ENCODE assay signal across 14 cellular contexts in the genomic region with DNA sequence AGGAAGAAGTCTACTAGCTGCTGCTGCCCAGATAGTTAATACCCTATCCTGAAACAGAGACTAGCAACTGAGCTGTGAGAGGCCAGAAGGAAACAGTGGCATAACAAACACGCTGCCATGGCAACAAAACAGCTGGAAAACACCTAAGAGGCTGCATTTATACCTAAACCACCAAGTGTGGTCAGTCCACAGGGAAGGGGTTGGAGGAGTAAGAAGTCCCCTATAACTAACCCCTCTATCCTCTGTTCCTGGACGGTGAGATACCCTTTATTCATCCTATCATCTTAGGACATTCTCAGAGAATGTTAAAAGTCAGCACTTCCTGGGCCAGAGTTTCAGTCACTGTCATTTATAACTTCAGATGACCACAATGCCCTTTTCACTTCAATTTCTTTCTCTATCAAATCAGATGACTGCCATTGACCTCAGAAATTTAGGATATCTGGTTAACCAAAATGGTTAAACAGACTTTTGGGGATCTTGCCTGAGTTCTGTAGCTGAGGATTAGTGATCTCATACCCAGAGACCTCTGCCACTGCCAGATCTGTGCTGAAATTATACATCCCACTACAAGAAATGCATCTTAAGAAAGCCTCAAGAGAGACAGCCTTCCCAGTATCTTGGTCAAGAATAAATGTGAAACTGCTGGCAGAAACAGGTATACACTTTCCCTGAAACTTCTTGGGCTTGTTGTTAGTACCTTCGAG. TPM values are rescaled to one million over a fixed set of nuclear protein-coding genes. Genes with fewer than 3 reads are reported as not detected.
DNase-seq lines count a peak whose midpoint lies in the region; ATAC-seq and TF ChIP-seq lines count a peak whose summit lies in the region.
"Had no signal": no experiment of that assay in that cellular context is flagged by ENCODE, and none has a peak within 500 bp of the region (broad histone marks: within the 10 kb centered on the region; RNA-seq: fewer than 3 reads in every experiment).

No MANE protein-coding gene starts in this region.

- H3K9me3 ChIP-seq in CD8-positive, alpha-beta memory T cell (ENCODE audit: low read length): no peaks in the 10 kb centered on the region
- H3K9me3 ChIP-seq in left lung: no peaks in the 10 kb centered on the region

- POLR2A ChIA-PET in CD8-positive, alpha-beta memory T cell (lab: Charles Lee): interaction anchor here (0.7 kb wide), 1 partner anchor 176 kb away, joined by 3 read pairs; no protein-coding TSS in a partner anchor
- POLR2A ChIA-PET in activated CD4-positive, alpha-beta memory T cell treated with anti-CD3 and anti-CD28 coated beads for 36 hours (lab: Charles Lee): interaction anchor here (1.5 kb wide), 1 partner anchor 158 kb away, joined by 5 read pairs; a partner anchor contains a TSS

- no peaks in the 10 kb centered on the region for H3K27me3 ChIP-seq in CD8-positive, alpha-beta memory T cell (ENCODE audit: insufficient read depth, low read length, poor library complexity, severe bottlenecking)
- no peaks in the 10 kb centered on the region for H3K27me3 ChIP-seq in left lung

- intact Hi-C loops in activated CD4-positive, alpha-beta memory T cell treated with anti-CD3 and anti-CD28 coated beads for 36 hours (cut with micrococcal nuclease): no loop called here
- intact Hi-C loops in left lung (cut with DNase I): no loop called here

- in situ Hi-C loops in ACHN (cut with HindIII; ENCODE audit: low pct_ligation_motif_present, low pct_unique_long_range_greater_than_20kb, low sequenced_read_pairs): no loop called here

- H3K27me3 Mint-ChIP-seq in CD8-positive, alpha-beta memory T cell: peaks cover 0 to 2% of the 10 kb centered on the region in 2 donors
- no peaks in the 10 kb centered on the region for H3K27me3 Mint-ChIP-seq in activated CD4-positive, alpha-beta memory T cell treated with anti-CD3 and anti-CD28 coated beads for 36 hours

- peaks cover 96% of the 10 kb centered on the region for H3K36me3 ChIP-seq in CD8-positive, alpha-beta memory T cell (ENCODE audit: insufficient read depth, low read length)
- H3K36me3 ChIP-seq in left lung: peaks cover 0 to 100% of the 10 kb centered on the region in 2 donors

- CTCF ChIA-PET in CD8-positive, alpha-beta memory T cell (lab: Charles Lee): interaction anchor here (1.7 kb wide), 1 partner anchor 9 kb away, joined by 7 read pairs; no protein-coding TSS in a partner anchor
- CTCF ChIA-PET in activated CD4-positive, alpha-beta memory T cell treated with anti-CD3 and anti-CD28 coated beads for 36 hours (lab: Charles Lee): interaction anchor here (1.0 to 3.5 kb wide), 5 partner anchors 9 to 178 kb away, joined by 3 to 19 read pairs (median 4); a partner anchor contains a TSS

- peak overlapping the region; percentile 45 to 81 (median 74) for H3K27ac Mint-ChIP-seq in CD8-positive, alpha-beta memory T cell
- H3K27ac Mint-ChIP-seq in activated CD4-positive, alpha-beta memory T cell treated with anti-CD3 and anti-CD28 coated beads for 36 hours: peak overlapping the region; percentile 35

- H3K9me3 Mint-ChIP-seq in CD8-positive, alpha-beta memory T cell: no peaks in the 10 kb centered on the region
- no peaks in the 10 kb centered on the region for H3K9me3 Mint-ChIP-seq in activated CD4-positive, alpha-beta memory T cell treated with anti-CD3 and anti-CD28 coated beads for 36 hours

- H3K4me1 ChIP-seq in CD8-positive, alpha-beta memory T cell (ENCODE audit: insufficient read depth, low read length): no peaks in the 10 kb centered on the region
- H3K4me1 ChIP-seq in left lung: no peaks in the 10 kb centered on the region

- ATAC-seq in left lung: peak; percentile 5

- H3K36me3 Mint-ChIP-seq in CD8-positive, alpha-beta memory T cell: peaks cover 10 to 99% (median 36%) of the 10 kb centered on the region in 3 donors
- H3K36me3 Mint-ChIP-seq in activated CD4-positive, alpha-beta memory T cell treated with anti-CD3 and anti-CD28 coated beads for 36 hours: peaks cover 48% of the 10 kb centered on the region

- TF ChIP-seq CTCF in left lung (IDR thresholded peaks at IDR 0.05): no peak

- peaks cover 11 to 26% (median 12%) of the 10 kb centered on the region in 3 donors for H3K4me1 Mint-ChIP-seq in CD8-positive, alpha-beta memory T cell
- H3K4me1 Mint-ChIP-seq in activated CD4-positive, alpha-beta memory T cell treated with anti-CD3 and anti-CD28 coated beads for 36 hours (ENCODE audit: low read depth): peaks cover 13% of the 10 kb centered on the region

- no peak for DNase-seq in CD8-positive, alpha-beta memory T cell
- DNase-seq in GM19240 (ENCODE audit: insufficient read length, low spot score) (peak; percentile 40), left lung (no peak), ACHN (no peak), NOMO-1 (lab: John Stamatoyannopoulos, UW; ENCODE audit: unreplicated experiment in 2 of 2) (no peak), GF-D8 (lab: John Stamatoyannopoulos, UW) (no peak), MV-4-11 (lab: John Stamatoyannopoulos, UW) (no peak)
- DNase-seq in activated CD4-positive, alpha-beta memory T cell treated with anti-CD3 and anti-CD28 coated beads for 36 hours: peak; percentile 41
- DNase-seq: anterior cingulate cortex; KBM-7; NCI-H226; Right ventricle myocardium superior; stimulated activated naive CD4-positive, alpha-beta T cell treated with Interleukin-2 at 50 U/mL for 16 hours had no signal

- no peak overlapping the region for H3K4me3 Mint-ChIP-seq in CD8-positive, alpha-beta memory T cell
- H3K4me3 Mint-ChIP-seq in activated CD4-positive, alpha-beta memory T cell treated with anti-CD3 and anti-CD28 coated beads for 36 hours: no peak overlapping the region

- H3K27ac ChIP-seq in CD8-positive, alpha-beta memory T cell (ENCODE audit: low read depth, low read length): no peak overlapping the region
- no peak overlapping the region for H3K27ac ChIP-seq in left lung

- H3K4me3 ChIP-seq in CD8-positive, alpha-beta memory T cell (ENCODE audit: low read length): no peak overlapping the region
- no peak overlapping the region for H3K4me3 ChIP-seq in left lung

RNA-seq across cellular contexts. Expression of a gene that starts 36.2 kb away (rescaled TPM):
- total RNA-seq in CD8-positive, alpha-beta memory T cell: not detected
- polyA plus RNA-seq in CD8-positive, alpha-beta memory T cell: not detected
- total RNA-seq in activated CD4-positive, alpha-beta memory T cell treated with anti-CD3 and anti-CD28 coated beads for 36 hours: not detected
- not detected for total RNA-seq in left lung
- total RNA-seq: Right ventricle myocardium superior had no signal
- polyA plus RNA-seq: neural cell had no signal

Comparison
In these comparisons a context has a peak if more than half of its experiments do, and no peak if none do; other contexts are left out.
1. DNase-seq: peak in GM19240 (single experiment) and activated CD4-positive, alpha-beta memory T cell treated with anti-CD3 and anti-CD28 coated beads for 36 hours (single experiment); none in CD8-positive, alpha-beta memory T cell (0 of 5), left lung (0 of 2), ACHN (single experiment), NOMO-1 (0 of 2), GF-D8 (single experiment) and MV-4-11 (single experiment).